38 cellular contexts compared by ENCODE assay signal in genomic region chr4:68291256-68291655, GRCh38. TPM values are rescaled to one million over a fixed set of nuclear protein-coding genes. Genes with fewer than 3 reads are reported as not detected.
"Had no signal": no experiment of that assay in that cellular context is flagged by ENCODE, and none has a peak within 500 bp of the region (broad histone marks: within the 10 kb centered on the region; RNA-seq: fewer than 3 reads in every experiment).

No MANE protein-coding gene starts in this region.

- DNase-seq: Karpas-422, Kasumi-1, MG63, MM.1S, MV-4-11, NCI-H1048, NCI-H1092, NCI-H1092 treated with DMSO at 0.1 percent for 48 hours, NCI-H1105, NCI-H1105 treated with DMSO at 0.1 percent for 48 hours, NCI-H1417, NCI-H1417 treated with DMSO at 0.1 percent for 48 hours, NCI-H1436, NCI-H1436 treated with DMSO at 0.1 percent for 48 hours, NCI-H146, NCI-H1694, NCI-H1694 treated with DMSO at 0.1 percent for 48 hours, NCI-H187, NCI-H187 treated with DMSO at 0.1 percent for 48 hours, NCI-H1930, NCI-H2029, NCI-H2029 treated with DMSO at 0.1 percent for 48 hours, NCI-H2081, NCI-H2081 treated with DMSO at 0.1 percent for 48 hours, NCI-H2107, NCI-H2171, NCI-H2171 treated with DMSO at 0.1 percent for 48 hours, NCI-H2227 treated with DMSO at 0.1 percent for 48 hours, NCI-H226, NCI-H345, NCI-H446, NCI-H446 treated with DMSO at 0.1 percent for 48 hours, NCI-H510A, NCI-H510A treated with DMSO at 0.1 percent for 48 hours had no signal

- H3K27me3 ChIP-seq: MG63 had no signal

- H3K36me3 ChIP-seq: MG63 had no signal

- H3K4me3 ChIP-seq: MG63 had no signal

- H3K9me3 ChIP-seq: MG63 had no signal

RNA-seq across cellular contexts. Expression of gene TMPRSS11B, which starts 45.8 kb away (rescaled TPM):
- total RNA-seq: LHCN-M2, M059J, MCF 10A, NCI-H460 had no signal
